In genomic region chr1:241464985-241465384, GRCh38 we compare ENCODE assay signal across 28 cellular contexts. TPM values are rescaled to one million over a fixed set of nuclear protein-coding genes. Genes with fewer than 3 reads are reported as not detected.
DNase-seq lines count a peak whose midpoint lies in the region; ATAC-seq and TF ChIP-seq lines count a peak whose summit lies in the region.
"Had no signal": no experiment of that assay in that cellular context is flagged by ENCODE, and none has a peak within 500 bp of the region (broad histone marks: within the 10 kb centered on the region; RNA-seq: fewer than 3 reads in every experiment).

No MANE protein-coding gene starts in this region.

- DNase-seq in NCI-H82 (lab: John Stamatoyannopoulos, UW) (peak; percentile 32), NCI-H82 treated with DMSO at 0.1 percent for 48 hours (lab: John Stamatoyannopoulos, UW; ENCODE audit: unreplicated experiment) (no peak), fibroblast of mammary gland (ENCODE audit: low read depth) (no peak), sciatic nerve (ENCODE audit: low spot score) (no peak), COR-L47 (lab: John Stamatoyannopoulos, UW) (no peak), glomerular visceral epithelial cell (ENCODE audit: extremely low spot score) (no peak), inferior parietal cortex (ENCODE audit: extremely low spot score) (no peak)
- DNase-seq: activated CD4-positive, alpha-beta T cell treated with anti-CD3 and anti-CD28 coated beads, Interleukin-2, amount 50 U/mL, for 48 hours; activated naive CD4-positive, alpha-beta T cell treated with anti-CD3 and anti-CD28 coated beads, Interleukin-2, amount 10 ng/mL, durations not matched to agents 7 days and 5 days; adrenal gland; CD8-positive, alpha-beta memory T cell; dermis blood vessel endothelial cell; DMS153; gastrocnemius medialis; HCEC 1CT; MM.1S; NCI-H1105 treated with DMSO at 0.1 percent for 48 hours; NCI-H187 treated with DMSO at 0.1 percent for 48 hours; NCI-H524 treated with DMSO at 0.1 percent for 48 hours; ovary; SJCRH30; stimulated activated CD4-positive, alpha-beta T cell treated with anti-CD3 and anti-CD28 coated beads, Interleukin-1b, Interleukin-23, amount 100 ng/mL, for 48 hours; stimulated activated naive CD4-positive, alpha-beta T cell treated with Interleukin-2 at 50 U/mL for 16 hours; T-helper 1 cell had no signal

- intact Hi-C loops in sciatic nerve (cut with DNase I): no loop called here

- ATAC-seq in sciatic nerve: no peak
- ATAC-seq: A549; activated CD4-positive, CD25-positive, alpha-beta regulatory T cell treated with anti-CD3 and anti-CD28 coated beads, Interleukin-2, amount 50 U/mL, for 24 hours; gastrocnemius medialis had no signal

- H3K4me3 ChIP-seq in fibroblast of mammary gland (ENCODE audit: control insufficient read depth, low read depth, low read length): no peak overlapping the region
- H3K4me3 ChIP-seq: A549, adrenal gland, gastrocnemius medialis, ovary, right atrium auricular region, SJCRH30 had no signal

- TF ChIP-seq CTCF in VCaP (conservative IDR thresholded peaks at IDR 0.05) (peak; percentile 31; the same call in 1 of the 2 replicates), fibroblast of mammary gland (conservative IDR thresholded peaks at IDR 0.05; ENCODE audit: control insufficient read depth, insufficient read depth, low read depth, low read length) (peak; percentile 4)

- no peak overlapping the region for H3K27ac ChIP-seq in VCaP
- H3K27ac ChIP-seq: A549, adrenal gland, gastrocnemius medialis, ovary, right atrium auricular region, SJCRH30 had no signal

RNA-seq across cellular contexts. Expression of gene FH, which starts 54.6 kb away (rescaled TPM):
- total RNA-seq in sciatic nerve: 37.6 TPM
